Comparison of ENCODE assay signal across 1 cellular context in the genomic region with DNA sequence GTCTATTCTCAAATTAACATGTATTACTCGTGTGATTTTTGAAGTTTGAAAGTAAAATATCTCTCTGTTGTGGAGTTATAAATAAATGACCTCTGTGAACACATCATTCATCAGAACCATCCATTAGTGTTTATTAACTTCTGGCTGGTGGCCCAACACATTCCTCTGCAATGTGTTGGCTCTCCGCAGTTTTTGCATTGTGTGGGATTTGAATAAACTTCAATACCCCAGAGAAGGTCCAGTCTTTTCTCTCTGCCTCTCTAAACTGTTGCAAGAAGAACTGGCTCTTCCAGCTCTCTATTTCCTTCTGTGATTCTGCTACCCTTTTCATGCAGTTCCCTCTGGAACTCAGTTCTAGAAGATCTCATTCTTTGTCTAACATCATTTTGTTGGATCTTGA.
TF ChIP-seq lines count a peak whose summit lies in the region.

No MANE protein-coding gene starts in this region.

TF ChIP-seq in GM23338, 12 proteins besides CTCF, POLR2A, EP300 and RAD21 (continued from another document):
- TF ChIP-seq, protein P1, sequence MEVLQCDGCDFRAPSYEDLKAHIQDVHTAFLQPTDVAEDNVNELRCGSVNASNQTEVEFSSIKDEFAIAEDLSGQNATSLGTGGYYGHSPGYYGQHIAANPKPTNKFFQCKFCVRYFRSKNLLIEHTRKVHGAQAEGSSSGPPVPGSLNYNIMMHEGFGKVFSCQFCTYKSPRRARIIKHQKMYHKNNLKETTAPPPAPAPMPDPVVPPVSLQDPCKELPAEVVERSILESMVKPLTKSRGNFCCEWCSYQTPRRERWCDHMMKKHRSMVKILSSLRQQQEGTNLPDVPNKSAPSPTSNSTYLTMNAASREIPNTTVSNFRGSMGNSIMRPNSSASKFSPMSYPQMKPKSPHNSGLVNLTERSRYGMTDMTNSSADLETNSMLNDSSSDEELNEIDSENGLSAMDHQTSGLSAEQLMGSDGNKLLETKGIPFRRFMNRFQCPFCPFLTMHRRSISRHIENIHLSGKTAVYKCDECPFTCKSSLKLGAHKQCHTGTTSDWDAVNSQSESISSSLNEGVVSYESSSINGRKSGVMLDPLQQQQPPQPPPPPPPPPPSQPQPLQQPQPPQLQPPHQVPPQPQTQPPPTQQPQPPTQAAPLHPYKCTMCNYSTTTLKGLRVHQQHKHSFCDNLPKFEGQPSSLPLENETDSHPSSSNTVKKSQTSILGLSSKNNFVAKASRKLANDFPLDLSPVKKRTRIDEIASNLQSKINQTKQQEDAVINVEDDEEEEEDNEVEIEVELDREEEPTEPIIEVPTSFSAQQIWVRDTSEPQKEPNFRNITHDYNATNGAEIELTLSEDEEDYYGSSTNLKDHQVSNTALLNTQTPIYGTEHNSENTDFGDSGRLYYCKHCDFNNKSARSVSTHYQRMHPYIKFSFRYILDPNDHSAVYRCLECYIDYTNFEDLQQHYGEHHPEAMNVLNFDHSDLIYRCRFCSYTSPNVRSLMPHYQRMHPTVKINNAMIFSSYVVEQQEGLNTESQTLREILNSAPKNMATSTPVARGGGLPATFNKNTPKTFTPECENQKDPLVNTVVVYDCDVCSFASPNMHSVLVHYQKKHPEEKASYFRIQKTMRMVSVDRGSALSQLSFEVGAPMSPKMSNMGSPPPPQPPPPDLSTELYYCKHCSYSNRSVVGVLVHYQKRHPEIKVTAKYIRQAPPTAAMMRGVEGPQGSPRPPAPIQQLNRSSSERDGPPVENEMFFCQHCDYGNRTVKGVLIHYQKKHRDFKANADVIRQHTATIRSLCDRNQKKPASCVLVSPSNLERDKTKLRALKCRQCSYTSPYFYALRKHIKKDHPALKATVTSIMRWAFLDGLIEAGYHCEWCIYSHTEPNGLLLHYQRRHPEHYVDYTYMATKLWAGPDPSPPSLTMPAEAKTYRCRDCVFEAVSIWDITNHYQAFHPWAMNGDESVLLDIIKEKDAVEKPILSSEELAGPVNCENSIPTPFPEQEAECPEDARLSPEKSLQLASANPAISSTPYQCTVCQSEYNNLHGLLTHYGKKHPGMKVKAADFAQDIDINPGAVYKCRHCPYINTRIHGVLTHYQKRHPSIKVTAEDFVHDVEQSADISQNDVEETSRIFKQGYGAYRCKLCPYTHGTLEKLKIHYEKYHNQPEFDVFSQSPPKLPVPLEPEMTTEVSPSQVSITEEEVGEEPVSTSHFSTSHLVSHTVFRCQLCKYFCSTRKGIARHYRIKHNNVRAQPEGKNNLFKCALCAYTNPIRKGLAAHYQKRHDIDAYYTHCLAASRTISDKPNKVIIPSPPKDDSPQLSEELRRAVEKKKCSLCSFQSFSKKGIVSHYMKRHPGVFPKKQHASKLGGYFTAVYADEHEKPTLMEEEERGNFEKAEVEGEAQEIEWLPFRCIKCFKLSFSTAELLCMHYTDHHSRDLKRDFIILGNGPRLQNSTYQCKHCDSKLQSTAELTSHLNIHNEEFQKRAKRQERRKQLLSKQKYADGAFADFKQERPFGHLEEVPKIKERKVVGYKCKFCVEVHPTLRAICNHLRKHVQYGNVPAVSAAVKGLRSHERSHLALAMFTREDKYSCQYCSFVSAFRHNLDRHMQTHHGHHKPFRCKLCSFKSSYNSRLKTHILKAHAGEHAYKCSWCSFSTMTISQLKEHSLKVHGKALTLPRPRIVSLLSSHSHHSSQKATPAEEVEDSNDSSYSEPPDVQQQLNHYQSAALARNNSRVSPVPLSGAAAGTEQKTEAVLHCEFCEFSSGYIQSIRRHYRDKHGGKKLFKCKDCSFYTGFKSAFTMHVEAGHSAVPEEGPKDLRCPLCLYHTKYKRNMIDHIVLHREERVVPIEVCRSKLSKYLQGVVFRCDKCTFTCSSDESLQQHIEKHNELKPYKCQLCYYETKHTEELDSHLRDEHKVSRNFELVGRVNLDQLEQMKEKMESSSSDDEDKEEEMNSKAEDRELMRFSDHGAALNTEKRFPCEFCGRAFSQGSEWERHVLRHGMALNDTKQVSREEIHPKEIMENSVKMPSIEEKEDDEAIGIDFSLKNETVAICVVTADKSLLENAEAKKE (CRISPR knock-in tag; IDR thresholded peaks at IDR 0.05): no peak
- TF ChIP-seq STAT1 (IDR thresholded peaks at IDR 0.05; ENCODE audit: unreplicated experiment) (no peak), EZH2phosphoT487 (IDR thresholded peaks at IDR 0.05; ENCODE audit: unreplicated experiment) (no peak), ZNF331 (CRISPR knock-in tag; IDR thresholded peaks at IDR 0.05; ENCODE audit: low read depth) (no peak)
